Comparison of ENCODE assay signal across 32 cellular contexts in the genomic region with DNA sequence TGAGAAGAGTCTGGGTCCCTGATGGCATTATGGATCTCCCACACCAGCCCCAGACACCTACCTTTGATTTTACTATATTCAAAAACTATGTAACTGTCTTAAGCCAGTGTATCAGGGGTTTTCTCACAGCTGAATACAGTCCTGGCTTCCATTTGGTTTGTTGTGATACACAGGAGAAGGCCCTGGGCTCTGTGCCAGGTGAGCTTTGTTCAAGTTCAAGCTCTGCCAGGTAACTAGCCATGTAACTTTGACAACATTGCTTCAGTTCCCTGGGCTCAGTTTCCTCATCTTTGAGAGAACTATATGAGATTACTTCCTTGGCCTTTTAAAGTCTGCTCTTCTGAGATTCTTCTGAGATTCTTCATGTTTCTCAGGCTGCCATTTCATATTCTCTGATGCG.
DNase-seq lines count a peak whose midpoint lies in the region; ATAC-seq, FAIRE-seq and TF ChIP-seq lines count a peak whose summit lies in the region.
"Had no signal": no experiment of that assay in that cellular context is flagged by ENCODE, and none has a peak within 500 bp of the region (broad histone marks: within the 10 kb centered on the region; RNA-seq: fewer than 3 reads in every experiment).

No MANE protein-coding gene starts in this region.

- no peak overlapping the region for H3K27ac ChIP-seq in trophoblast cell (ENCODE audit: low read depth, low read length)
- H3K27ac ChIP-seq: C4-2B, dorsolateral prefrontal cortex, esophagus squamous epithelium, foreskin keratinocyte, heart right ventricle, pancreas, right atrium auricular region, spleen, VCaP had no signal

- H4K8ac ChIP-seq in trophoblast cell (ENCODE audit: low read depth, low read length), result no peak overlapping the region

- H3K9ac ChIP-seq in trophoblast cell (ENCODE audit: low read length), result no peak overlapping the region

- no peak overlapping the region for H2AFZ ChIP-seq in trophoblast cell (ENCODE audit: insufficient read depth, low read length, poor library complexity)

- H3K14ac ChIP-seq in trophoblast cell (ENCODE audit: low read length), result no peak overlapping the region

- H3K4ac ChIP-seq in trophoblast cell (ENCODE audit: low read depth, low read length), result no peak overlapping the region

- H3K4me1 ChIP-seq in trophoblast cell (ENCODE audit: control insufficient read depth in 1 of 2, insufficient read depth in 2 of 2, low read length in 2 of 2), result no peaks in the 10 kb centered on the region
- H3K4me1 ChIP-seq: esophagus squamous epithelium, foreskin keratinocyte, heart right ventricle, pancreas, right atrium auricular region, spleen had no signal

- H2BK12ac ChIP-seq in trophoblast cell (ENCODE audit: low read length), result no peak overlapping the region

- no peaks in the 10 kb centered on the region for H3K79me2 ChIP-seq in trophoblast cell (ENCODE audit: control insufficient read depth, insufficient read depth, low read length, poor library complexity)

- peak; percentile 68 for FAIRE-seq in bronchial epithelial cell (lab: Jason Lieb, UNC)
- FAIRE-seq: endometrium, kidney, pancreas had no signal

- no peak for ATAC-seq in GM21447 (IDR thresholded peaks at IDR 0.05; ENCODE audit: unreplicated experiment)
- ATAC-seq: activated CD4-positive, alpha-beta T cell treated with anti-CD3 and anti-CD28 coated beads for 36 hours; activated CD8-positive, alpha-beta T cell treated with anti-CD3 and anti-CD28 coated beads for 36 hours; foreskin keratinocyte; heart right ventricle; pancreas had no signal

- no peak overlapping the region for H3K18ac ChIP-seq in trophoblast cell (ENCODE audit: low read length)

- H3K36me3 ChIP-seq in bronchial epithelial cell (ENCODE audit: control insufficient read depth, insufficient read depth, low read length) (no peaks in the 10 kb centered on the region), trophoblast cell (ENCODE audit: control insufficient read depth in 1 of 2, insufficient read depth in 2 of 2, low read length in 2 of 2) (no peaks in the 10 kb centered on the region)
- H3K36me3 ChIP-seq: esophagus squamous epithelium, heart right ventricle, pancreas, right atrium auricular region, spleen had no signal

- no peak overlapping the region for H2AK5ac ChIP-seq in trophoblast cell (ENCODE audit: low read length)

- H3K4me3 ChIP-seq in bronchial epithelial cell (ENCODE audit: low read depth, low read length) (no peak overlapping the region), trophoblast cell (ENCODE audit: low read depth, low read length) (no peak overlapping the region)
- H3K4me3 ChIP-seq: dorsolateral prefrontal cortex, esophagus squamous epithelium, heart right ventricle, pancreas, right atrium auricular region, spleen had no signal

- no CpG with 5 or more reads among the region's 1 CpG for WGBS in trophoblast cell (ENCODE audit: extremely low coverage, insufficient coverage, insufficient read length)

- no peak overlapping the region for H2BK5ac ChIP-seq in trophoblast cell (ENCODE audit: low read depth, low read length, poor library complexity)

- H4K12ac ChIP-seq in trophoblast cell (ENCODE audit: low read depth, low read length), result no peak overlapping the region

- H3K9me3 ChIP-seq in trophoblast cell (ENCODE audit: insufficient read depth, low read depth, low read length), result no peaks in the 10 kb centered on the region
- H3K9me3 ChIP-seq: esophagus squamous epithelium, heart right ventricle, pancreas, right atrium auricular region had no signal

- H3K27me3 ChIP-seq in bronchial epithelial cell (ENCODE audit: control insufficient read depth, insufficient read depth, low read length), result no peaks in the 10 kb centered on the region
- H3K27me3 ChIP-seq in trophoblast cell (ENCODE audit: insufficient read depth, low read length), result no peaks in the 10 kb centered on the region
- H3K27me3 ChIP-seq: dorsolateral prefrontal cortex, esophagus squamous epithelium, foreskin keratinocyte, heart right ventricle, pancreas, right atrium auricular region, spleen had no signal

- H4K91ac ChIP-seq in trophoblast cell (ENCODE audit: low read depth, low read length), result no peak overlapping the region

- TF ChIP-seq CTCF in bronchial epithelial cell (IDR thresholded peaks at IDR 0.05; ENCODE audit: insufficient read depth, low read length, severe bottlenecking), result no peak

- H3K23ac ChIP-seq in trophoblast cell (ENCODE audit: low read length), result peak overlapping the region; percentile 95

- no peak overlapping the region for H3K4me2 ChIP-seq in trophoblast cell (ENCODE audit: low read length)

- H2BK120ac ChIP-seq in trophoblast cell (ENCODE audit: insufficient read depth, low read length, poor library complexity), result no peak overlapping the region

- no peaks in the 10 kb centered on the region for H3K79me1 ChIP-seq in trophoblast cell (ENCODE audit: low read length)

- DNase-seq in NCI-H2029 (lab: John Stamatoyannopoulos, UW) (peak; percentile 2), NCI-H2029 treated with DMSO at 0.1 percent for 48 hours (lab: John Stamatoyannopoulos, UW) (no peak), COR-L47 (lab: John Stamatoyannopoulos, UW) (peak; percentile 29), bronchial epithelial cell (ENCODE audit: low read depth) (no peak), trophoblast cell (no peak), HT-29 (ENCODE audit: low spot score) (no peak), superior temporal gyrus (ENCODE audit: extremely low spot score) (no peak)
- DNase-seq: 8988T; activated CD4-positive, alpha-beta T cell treated with anti-CD3 and anti-CD28 coated beads for 36 hours; activated CD8-positive, alpha-beta memory T cell treated with anti-CD3 and anti-CD28 coated beads, Interleukin-2, amount 50 U/mL, for 48 hours; activated CD8-positive, alpha-beta T cell treated with anti-CD3 and anti-CD28 coated beads for 36 hours; activated naive CD4-positive, alpha-beta T cell treated with anti-CD3 and anti-CD28 coated beads for 36 hours; dorsolateral prefrontal cortex; esophagus squamous epithelium; foreskin keratinocyte; HCEC 1CT; kidney; mammary epithelial cell; MV-4-11; NCI-H146; nephron progenitor cell; RPMI8226; spleen; stimulated activated CD8-positive, alpha-beta memory T cell treated with anti-CD3 and anti-CD28 coated beads, Interleukin-4, amount 100 ng/mL, for 48 hours; T1000 had no signal

Comparison
In these comparisons a context has a peak if more than half of its experiments do, and no peak if none do; other contexts are left out.
1. DNase-seq: peak in NCI-H2029 (single experiment) and COR-L47 (single experiment); none in NCI-H2029 treated with DMSO at 0.1 percent for 48 hours (single experiment), bronchial epithelial cell (single experiment), trophoblast cell (0 of 2), HT-29 (single experiment) and superior temporal gyrus (single experiment).